7 cellular contexts compared by ENCODE assay signal in genomic region chr6:125834347-125834746, GRCh38. TPM values are rescaled to one million over a fixed set of nuclear protein-coding genes. Genes with fewer than 3 reads are reported as not detected.
DNase-seq lines count a peak whose midpoint lies in the region; ATAC-seq, FAIRE-seq and TF ChIP-seq lines count a peak whose summit lies in the region.

No MANE protein-coding gene starts in this region.

- TF ChIP-seq POLR2A in GM12878 (IDR thresholded peaks at IDR 0.05; ENCODE audit: low read depth, low read length) (no peak), stomach (IDR thresholded peaks at IDR 0.05) (no peak), GM12891 (IDR thresholded peaks at IDR 0.05; ENCODE audit: low read depth, low read length) (no peak)

- H3K4me1 Mint-ChIP-seq in T-helper 2 cell treated with Interferon-gamma antibody and Interleukin-4, amounts not matched to agents 5 μg/mL and 100 μg/mL, for 36 hours (ENCODE audit: low read depth): peaks cover 52% of the 10 kb centered on the region

- H3K27ac ChIP-seq in GM12878 (ENCODE audit: control insufficient read depth, insufficient read depth): no peak overlapping the region
- H3K27ac ChIP-seq in stomach: peak overlapping the region in 3 of 5 donors; percentile 52 to 76 (median 53)

- H3K9ac ChIP-seq in GM12878 (ENCODE audit: control insufficient read depth, insufficient read depth, low read length): no peak overlapping the region

- in situ Hi-C loops in GM12878 (cut with MboI): no loop called here

- no peaks in the 10 kb centered on the region for H3K36me3 ChIP-seq in GM12878 (ENCODE audit: control insufficient read depth in 2 of 2, insufficient read depth in 2 of 2, low read length in 1 of 2)
- H3K36me3 ChIP-seq in stomach: no peaks in the 10 kb centered on the region

- H3K27ac Mint-ChIP-seq in T-helper 2 cell treated with Interferon-gamma antibody and Interleukin-4, amounts not matched to agents 5 μg/mL and 100 μg/mL, for 36 hours: no peak overlapping the region

- no peak overlapping the region for H3K4me2 ChIP-seq in GM12878 (ENCODE audit: control insufficient read depth, insufficient read depth)

- no peaks in the 10 kb centered on the region for H3K27me3 Mint-ChIP-seq in T-helper 2 cell treated with Interferon-gamma antibody and Interleukin-4, amounts not matched to agents 5 μg/mL and 100 μg/mL, for 36 hours (ENCODE audit: low read depth)

- H3K4me3 ChIP-seq in GM12878 (no peak overlapping the region), stomach (no peak overlapping the region)

- H4K20me1 ChIP-seq in GM12878 (ENCODE audit: control insufficient read depth, insufficient read depth): no peaks in the 10 kb centered on the region

- no peak for FAIRE-seq in GM12878 (lab: Jason Lieb, UNC)
- FAIRE-seq in GM12891 (lab: Jason Lieb, UNC): no peak

- intact Hi-C loops in GM12878 (cut with micrococcal nuclease; ENCODE audit: unreplicated experiment) (loop anchor here (5.0 kb wide), 1 partner anchor 42 kb away; the partner anchor contains the start of gene NCOA7), stomach (cut with DNase I; ENCODE audit: low total_unique reads) (no loop called here)

- H3K36me3 Mint-ChIP-seq in T-helper 2 cell treated with Interferon-gamma antibody and Interleukin-4, amounts not matched to agents 5 μg/mL and 100 μg/mL, for 36 hours (ENCODE audit: low read depth): peaks cover 2% of the 10 kb centered on the region

- no peak for TF ChIP-seq CTCF in GM12878 (IDR thresholded peaks at IDR 0.05 in 2 of 3, conservative IDR thresholded peaks at IDR 0.05 in 1 of 3; ENCODE audit: control insufficient read depth in 2 of 3, extremely low read depth in 1 of 3, insufficient read depth in 1 of 3, low read depth in 3 of 3, low read length in 3 of 3)
- no peak for TF ChIP-seq CTCF in stomach (IDR thresholded peaks at IDR 0.05)

- CTCF ChIA-PET in GM12878 (lab: Yijun Ruan, JAX): interaction anchor here (0.9 to 3.4 kb wide), 20 partner anchors 9 to 140 kb away, joined by 3 to 30 read pairs (median 6); partner anchors contain the start of genes HINT3 and NCOA7

- no peak for TF ChIP-seq RAD21 in GM12878 (IDR thresholded peaks at IDR 0.05; ENCODE audit: insufficient read depth, low read depth, low read length)

- peaks cover 15% of the 10 kb centered on the region for H3K79me2 ChIP-seq in GM12878 (ENCODE audit: control insufficient read depth, insufficient read depth, low read length)

- POLR2A ChIA-PET in GM12878 (lab: Charles Lee): interaction anchor here (1.1 to 2.9 kb wide), 8 partner anchors 9 to 53 kb away, joined by 3 to 22 read pairs (median 6); partner anchors contain the start of gene NCOA7

- DNase-seq in GM12878 (ENCODE audit: low read depth, low spot score): peak; percentile 36
- DNase-seq in stomach: no peak
- no peak for DNase-seq in T-helper 2 cell treated with Interferon-gamma antibody and Interleukin-4, amounts not matched to agents 5 μg/mL and 100 μg/mL, for 36 hours (ENCODE audit: low spot score)
- DNase-seq in GM12891 (ENCODE audit: insufficient read length, low spot score): no peak
- no peak for DNase-seq in NCI-H2107 treated with DMSO at 0.1 percent for 48 hours (lab: John Stamatoyannopoulos, UW; ENCODE audit: unreplicated experiment)

- BruUV-seq in GM12878 (replicated peaks; lab: Mats Ljungman, UMichigan): no TSS peak

- TF ChIP-seq EP300 in GM12878 (IDR thresholded peaks at IDR 0.05; ENCODE audit: borderline replicate concordance in 1 of 2, control insufficient read depth in 1 of 2, low read depth in 2 of 2, low read length in 2 of 2): 0 out of 4 replicates have a peak, but pooled peaks of 1 of the 2 experiments have one; percentile 18
- TF ChIP-seq EP300 in stomach (IDR thresholded peaks at IDR 0.05): no peak

- SMC1A ChIA-PET in GM12878 (lab: Charles Lee; ENCODE audit: uncharacterized antibody, unreplicated experiment): interaction anchor here (0.8 to 13.4 kb wide), 30 partner anchors 9 to 152 kb away, joined by 3 to 161 read pairs (median 6); partner anchors contain the start of genes HINT3, NCOA7 and TRMT11

- WGBS in GM12878 (ENCODE audit: insufficient coverage, insufficient replicate concordance, low lambda C conversion rate, missing lambda C conversion rate): 74% methylated on average over 2 of the region's 2 CpGs
- 43 to 68% (median 55%) methylated on average over 2 of the region's 2 CpGs for WGBS in stomach, 5 donors

- H3K9me3 ChIP-seq in GM12878 (replicated peaks; ENCODE audit: control insufficient read depth, insufficient read depth, low read length) (no peaks in the 10 kb centered on the region), stomach (no peaks in the 10 kb centered on the region)

- no peak overlapping the region for H3K4me3 Mint-ChIP-seq in T-helper 2 cell treated with Interferon-gamma antibody and Interleukin-4, amounts not matched to agents 5 μg/mL and 100 μg/mL, for 36 hours

- RAD21 ChIA-PET in GM12878 (lab: Charles Lee; ENCODE audit: unreplicated experiment): interaction anchor here (1.0 to 8.2 kb wide), 18 partner anchors 8 to 152 kb away, joined by 3 to 135 read pairs (median 6); partner anchors contain the start of genes HINT3, NCOA7 and TRMT11

- peak; percentile 92 for ATAC-seq in GM19452 (IDR thresholded peaks at IDR 0.05; ENCODE audit: unreplicated experiment)
- ATAC-seq in HG02981 (IDR thresholded peaks at IDR 0.05; ENCODE audit: unreplicated experiment): peak; percentile 86
- ATAC-seq in GM12878: peak; percentile 82

- no peaks in the 10 kb centered on the region for H3K9me3 Mint-ChIP-seq in T-helper 2 cell treated with Interferon-gamma antibody and Interleukin-4, amounts not matched to agents 5 μg/mL and 100 μg/mL, for 36 hours

- H3K4me1 ChIP-seq in GM12878 (ENCODE audit: control insufficient read depth, insufficient read depth, low read length) (peaks cover 18% of the 10 kb centered on the region), stomach (peaks cover 8 to 55% (median 25%) of the 10 kb centered on the region in 4 donors)

- H3K27me3 ChIP-seq in GM12878 (replicated peaks in 1 of 2; ENCODE audit: control insufficient read depth in 2 of 2, insufficient read depth in 2 of 2, low read length in 1 of 2) (no peaks in the 10 kb centered on the region), stomach (no peaks in the 10 kb centered on the region)

- H2AFZ ChIP-seq in GM12878 (ENCODE audit: control insufficient read depth, low read depth, low read length): no peak overlapping the region

TF ChIP-seq in GM12878, 131 proteins besides CTCF, POLR2A, EP300 and RAD21 (continues in another document):
- 0 out of 2 replicates have a peak, but pooled peaks have one; percentile 21 for TF ChIP-seq MLLT1 (IDR thresholded peaks at IDR 0.05)
- no peak for TF ChIP-seq CHD1 (IDR thresholded peaks at IDR 0.05; ENCODE audit: low read depth, low read length)

TF ChIP-seq in GM12891, 5 proteins besides CTCF, POLR2A, EP300 and RAD21:
- no peak for TF ChIP-seq TAF1 (IDR thresholded peaks at IDR 0.05; ENCODE audit: low read depth, low read length)
- TF ChIP-seq POU2F2 (IDR thresholded peaks at IDR 0.05; ENCODE audit: low read depth, low read length): no peak
- no peak for TF ChIP-seq SPI1 (IDR thresholded peaks at IDR 0.05; ENCODE audit: low read depth, low read length)
- no peak for TF ChIP-seq POLR2AphosphoS5 (IDR thresholded peaks at IDR 0.05; ENCODE audit: low read depth, low read length)
- no peak for TF ChIP-seq PAX5 (IDR thresholded peaks at IDR 0.05; ENCODE audit: insufficient read depth, low read length, severe bottlenecking)

RNA-seq across cellular contexts. Expression of gene NCOA7, which starts 43.6 kb away (rescaled TPM):
- 24.6 and 31.1 TPM in 2 replicates for total RNA-seq in GM12878 (2013; cell fraction: nucleolus; rRNA removed)
- total RNA-seq in GM12878 (2014; rRNA removed) (24.5 and 29.8 TPM in 2 replicates), GM12878 (2014; rRNA removed; fragmentation: Illumina TruSeq; extraction: Trizol) (43.8 and 44.9 TPM in 2 replicates), GM12878 (2021) (46.1 and 50.3 TPM in 2 replicates), stomach (100 to 1,000 TPM in 1 of 5 donors, 10 to 100 TPM in 3, 1 to 10 TPM in 1; 1.2 to 131 (median 27.5) TPM)
- polyA plus RNA-seq in GM12878 (2011; ENCODE audit: low read depth): 17.0 TPM
- polyA plus RNA-seq in GM12878 (2011; rRNA removed) (50.0 and 55.5 TPM in 2 replicates), GM12878 (2014; fragmentation: Illumina TruSeq; extraction: Trizol) (49.7 and 55.3 TPM in 2 replicates), GM12878 (2014; fragmentation: Nextera tagmentation; extraction: Ambion mirVana) (10 to 100 TPM; 18.9 to 28.8 TPM), GM12878 (2014; rRNA removed) (20.1 and 21.4 TPM in 2 replicates), GM12878 (2016; fragmentation: Nextera tagmentation; extraction: Ambion mirVana) (10 to 100 TPM; 32.9 to 35.4 TPM), stomach (10 to 100 TPM; 13.7 to 26.0 (median 17.6) TPM)
- 24.8 and 27.7 TPM in 2 replicates for polyA plus RNA-seq in GM12878 (2011; cell fraction: cytosol; rRNA removed)
- 21.3 and 27.9 TPM in 2 replicates for polyA plus RNA-seq in GM12878 (2011; cell fraction: nucleus; rRNA removed)
- polyA plus RNA-seq in GM12878 (2012): 19.6 and 24.0 TPM in 2 replicates
- polyA minus RNA-seq in GM12878 (2011; rRNA and poly(A)+ RNA removed): 80.7 and 105 TPM in 2 replicates
- polyA minus RNA-seq in GM12878 (2011; cell fraction: cytosol; rRNA and poly(A)+ RNA removed): 25.5 and 28.4 TPM in 2 replicates
- polyA minus RNA-seq in GM12878 (2011; cell fraction: nucleus; rRNA and poly(A)+ RNA removed): 19.9 and 34.3 TPM in 2 replicates
- polyA plus RNA-seq in GM12891 (2012; ENCODE audit: low read depth, missing spikeins): 25.1 TPM
